ENCODE assay signal across 7 cellular contexts in genomic region chrX:49185062-49185394, GRCh38. TPM values are rescaled to one million over a fixed set of nuclear protein-coding genes. Genes with fewer than 3 reads are reported as not detected.
DNase-seq lines count a peak whose midpoint lies in the region; ATAC-seq, FAIRE-seq and TF ChIP-seq lines count a peak whose summit lies in the region.
"Had no signal": no experiment of that assay in that cellular context is flagged by ENCODE, and none has a peak within 500 bp of the region (broad histone marks: within the 10 kb centered on the region; RNA-seq: fewer than 3 reads in every experiment).

No MANE protein-coding gene starts in this region.

- FAIRE-seq in kidney (lab: Jason Lieb, UNC) (no peak), HTR-8/SVneo (lab: Jason Lieb, UNC) (no peak)

- peak overlapping the region; percentile 70 for H3K4me3 ChIP-seq in LNCaP clone FGC (ENCODE audit: low read depth, low read length)
- H3K4me3 ChIP-seq in coronary artery = peak overlapping the region; percentile 79
- peak overlapping the region; percentile 42 to 59 (median 52) for H3K4me3 ChIP-seq in skeletal muscle tissue (ENCODE audit: low read length in 3 of 3)
- peak overlapping the region in 1 of 2 donors; percentile 63 for H3K4me3 ChIP-seq in kidney (ENCODE audit: low read length in 2 of 2)

- H3K27me3 ChIP-seq in skeletal muscle tissue (ENCODE audit: control insufficient read depth in 3 of 3, insufficient read depth in 3 of 3, low read length in 3 of 3) = no peaks in the 10 kb centered on the region

- ATAC-seq in HG02970 (IDR thresholded peaks at IDR 0.05; ENCODE audit: low FRiP score, unreplicated experiment) = no peak

- H3K9me3 ChIP-seq in skeletal muscle tissue (ENCODE audit: control insufficient read depth in 3 of 3, low read length in 3 of 3) (no peaks in the 10 kb centered on the region), kidney (ENCODE audit: control insufficient read depth in 1 of 2, low read length in 2 of 2) (no peaks in the 10 kb centered on the region)

- intact Hi-C loops in kidney (cut with DNase I) = no loop called here

- DNase-seq in LNCaP clone FGC (ENCODE audit: low read depth) (no peak), coronary artery (ENCODE audit: low spot score) (no peak), kidney (no peak), HTR-8/SVneo (ENCODE audit: insufficient read length, low spot score) (no peak)

- TF ChIP-seq CTCF in LNCaP clone FGC (IDR thresholded peaks at IDR 0.05; ENCODE audit: control insufficient read depth, extremely low read depth, insufficient read depth) (no peak), coronary artery (IDR thresholded peaks at IDR 0.05) (no peak), kidney (IDR thresholded peaks at IDR 0.05; ENCODE audit: borderline replicate concordance, extremely low read depth, insufficient read depth) (no peak)

- H3K27ac ChIP-seq in coronary artery (peak overlapping the region; percentile 82 to 92), skeletal muscle tissue (ENCODE audit: low read depth, low read length) (peak overlapping the region; percentile 47), kidney (ENCODE audit: low read depth in 2 of 2, low read length in 2 of 2) (peak overlapping the region in 1 of 2 donors; percentile 51)

- peaks cover 0 to 15% (median 9%) of the 10 kb centered on the region in 3 donors for H3K4me1 ChIP-seq in skeletal muscle tissue (ENCODE audit: control insufficient read depth in 3 of 3, insufficient read depth in 3 of 3, low read length in 3 of 3)
- peaks cover 0 to 5% of the 10 kb centered on the region in 2 donors for H3K4me1 ChIP-seq in kidney (ENCODE audit: control insufficient read depth in 1 of 2, insufficient read depth in 1 of 2, low read depth in 1 of 2, low read length in 2 of 2)

- H3K9ac ChIP-seq in skeletal muscle tissue (ENCODE audit: low read depth in 1 of 3, low read length in 3 of 3) (peak overlapping the region in 1 of 3 donors; percentile 57), kidney (ENCODE audit: low read length in 2 of 2) (no peak overlapping the region)

- H3K36me3 ChIP-seq in skeletal muscle tissue (ENCODE audit: control insufficient read depth in 3 of 3, insufficient read depth in 3 of 3, low read length in 3 of 3) (peaks cover 6 to 15% (median 12%) of the 10 kb centered on the region in 3 donors), kidney (ENCODE audit: control insufficient read depth in 1 of 2, insufficient read depth in 2 of 2, low read length in 2 of 2) (no peaks in the 10 kb centered on the region)

RNA-seq across cellular contexts. Expression of gene PRICKLE3, which starts 1.1 kb away (rescaled TPM):
- total RNA-seq in skeletal muscle tissue = 2.6 TPM
- 11.6 TPM for total RNA-seq in kidney
- 3.4 TPM for polyA plus RNA-seq in kidney (ENCODE audit: insufficient read depth, low read depth, low replicate concordance)

RNA-seq across cellular contexts. Expression of gene PLP2, which starts 13.3 kb away (rescaled TPM):
- total RNA-seq in skeletal muscle tissue (19.3 TPM), kidney (139 TPM)
- polyA plus RNA-seq in kidney (ENCODE audit: insufficient read depth, low read depth, low replicate concordance) = 58.6 TPM

RNA-seq across cellular contexts. Expression of gene SYP, which starts 15.0 kb away (rescaled TPM):
- total RNA-seq in skeletal muscle tissue (1.0 TPM), kidney (4.0 TPM)
- 7.2 TPM for polyA plus RNA-seq in kidney (ENCODE audit: insufficient read depth, low read depth, low replicate concordance)

RNA-seq across cellular contexts. Expression of gene MAGIX, which starts 22.5 kb away (rescaled TPM):
- total RNA-seq in skeletal muscle tissue (2.1 TPM), kidney (11.6 TPM)
- polyA plus RNA-seq in kidney (ENCODE audit: insufficient read depth, low read depth, low replicate concordance) = 34.0 TPM

RNA-seq across cellular contexts. Expression of gene CACNA1F, which starts 48.1 kb away (rescaled TPM):
- not detected for total RNA-seq in skeletal muscle tissue
- 0.25 TPM for total RNA-seq in kidney
- 0.15 TPM for polyA plus RNA-seq in kidney (ENCODE audit: insufficient read depth, low read depth, low replicate concordance)
- total RNA-seq: LHCN-M2 had no signal
